In the genomic region with DNA sequence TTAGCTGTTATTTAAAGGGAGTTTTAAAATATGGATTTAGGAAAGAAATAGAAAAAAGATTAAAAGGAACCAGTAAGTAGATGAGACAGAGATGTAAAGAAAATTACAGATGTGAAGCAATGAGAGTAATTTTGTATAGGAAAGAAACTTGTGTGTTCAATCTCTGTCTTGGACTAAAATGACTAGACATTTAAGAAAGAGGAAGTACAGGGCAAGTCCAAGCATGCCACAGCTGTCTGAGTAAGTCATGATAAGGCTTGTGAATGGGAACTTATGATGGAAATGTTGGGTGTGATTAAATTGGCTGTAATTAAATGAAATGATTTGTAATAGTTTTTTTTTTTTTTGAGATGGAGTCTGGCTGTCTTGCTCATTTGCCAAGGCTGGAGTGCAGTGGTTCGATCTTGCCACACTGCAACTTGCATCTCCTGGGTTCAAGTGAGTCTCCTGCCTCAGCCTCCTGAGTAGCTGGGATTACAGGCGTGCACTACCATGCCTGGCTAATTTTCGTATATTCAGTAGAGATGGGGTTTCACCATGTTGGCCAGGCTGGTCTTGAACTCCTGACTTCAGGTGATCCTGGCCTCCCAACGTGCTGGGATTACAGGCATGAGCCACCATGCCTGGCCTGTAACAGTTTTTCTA, we compare ENCODE assay signal across 17 cellular contexts. TPM values are rescaled to one million over a fixed set of nuclear protein-coding genes. Genes with fewer than 3 reads are reported as not detected.
A peak's percentile ranks its signal among the peaks of the same experiment; 100 is the strongest.
DNase-seq lines count a peak whose midpoint lies in the region; ATAC-seq, FAIRE-seq and TF ChIP-seq lines count a peak whose summit lies in the region.
"Had no signal": no experiment of that assay in that cellular context is flagged by ENCODE, and none has a peak within 500 bp of the region (broad histone marks: within the 10 kb centered on the region; RNA-seq: fewer than 3 reads in every experiment).

No MANE protein-coding gene starts in this region.

- dilution Hi-C loops in keratinocyte (cut with MboI; ENCODE audit: extremely low pct_ligation_motif_present, low sequenced_read_pairs), result no loop called here

- RAD21 ChIA-PET in GM12878 (lab: Charles Lee; ENCODE audit: unreplicated experiment), result no interaction called here

- H3K4me1 Mint-ChIP-seq in GM23338, result no peaks in the 10 kb centered on the region

- POLR2A ChIA-PET in GM12878 (lab: Charles Lee), result interaction anchor here (0.7 to 1.3 kb wide), 2 partner anchors 10 to 1758 kb away, joined by 3 to 4 read pairs; no protein-coding TSS in a partner anchor

- TF ChIP-seq RAD21 in GM12878 (IDR thresholded peaks at IDR 0.05; ENCODE audit: insufficient read depth, low read depth, low read length), result no peak

- H3K9me1 ChIP-seq in keratinocyte (ENCODE audit: control insufficient read depth, extremely low read depth, insufficient read depth, low read length), result no peaks in the 10 kb centered on the region

- intact Hi-C loops in GM12878 (cut with micrococcal nuclease; ENCODE audit: unreplicated experiment), result no loop called here
- intact Hi-C loops in psoas muscle (cut with DNase I), result loop anchor here (5.0 kb wide), 2 partner anchors 39 to 84 kb away; no protein-coding TSS in a partner anchor

- peaks cover 8% of the 10 kb centered on the region for H3K9me3 ChIP-seq in GM12878 (replicated peaks; ENCODE audit: control insufficient read depth, insufficient read depth, low read length)
- H3K9me3 ChIP-seq in keratinocyte (ENCODE audit: control insufficient read depth, low read depth, low read length), result no peaks in the 10 kb centered on the region
- H3K9me3 ChIP-seq in psoas muscle, result no peaks in the 10 kb centered on the region
- H3K9me3 ChIP-seq: heart left ventricle, vagina had no signal

- H3K9me2 ChIP-seq in GM23338 (ENCODE audit: insufficient read depth), result no peaks in the 10 kb centered on the region

- H3K27me3 Mint-ChIP-seq in GM23338 (ENCODE audit: insufficient read depth, low read depth, poor library complexity), result peaks cover 3% of the 10 kb centered on the region

- TF ChIP-seq EP300 in GM12878 (IDR thresholded peaks at IDR 0.05; ENCODE audit: borderline replicate concordance in 1 of 2, control insufficient read depth in 1 of 2, low read depth in 2 of 2, low read length in 2 of 2), result no peak

- WGBS in GM12878 (ENCODE audit: insufficient coverage, insufficient replicate concordance, low lambda C conversion rate, missing lambda C conversion rate), result 92% methylated on average over 4 of the region's 4 CpGs
- whole genome bisulfite sequencing in psoas muscle, 3 donors, result 93 to 96% (median 95%) methylated on average over 4 of the region's 4 CpGs

- BruUV-seq in GM12878 (replicated peaks; lab: Mats Ljungman, UMichigan), result no TSS peak

- H3K27me3 ChIP-seq in GM12878 (replicated peaks in 1 of 2; ENCODE audit: control insufficient read depth in 2 of 2, insufficient read depth in 2 of 2, low read length in 1 of 2), result no peaks in the 10 kb centered on the region
- H3K27me3 ChIP-seq in keratinocyte (ENCODE audit: control insufficient read depth, extremely low read depth, insufficient read depth, low read length), result no peaks in the 10 kb centered on the region
- no peaks in the 10 kb centered on the region for H3K27me3 ChIP-seq in GM23338 (ENCODE audit: insufficient read depth)
- no peaks in the 10 kb centered on the region for H3K27me3 ChIP-seq in psoas muscle (ENCODE audit: insufficient read depth in 3 of 3, low read length in 2 of 3)
- H3K27me3 ChIP-seq: heart left ventricle, vagina had no signal

- no peaks in the 10 kb centered on the region for H3K36me3 ChIP-seq in GM12878 (ENCODE audit: control insufficient read depth in 2 of 2, insufficient read depth in 2 of 2, low read length in 1 of 2)
- H3K36me3 ChIP-seq in keratinocyte (ENCODE audit: control insufficient read depth in 2 of 2, extremely low read depth in 1 of 2, insufficient read depth in 2 of 2, low read length in 2 of 2), result no peaks in the 10 kb centered on the region
- peaks cover 8% of the 10 kb centered on the region; the same call in 1 of the 2 replicates for H3K36me3 ChIP-seq in GM23338 (ENCODE audit: insufficient read depth)
- H3K36me3 ChIP-seq in psoas muscle (ENCODE audit: insufficient read depth in 1 of 2, low read depth in 1 of 2), result no peaks in the 10 kb centered on the region
- H3K36me3 ChIP-seq: heart left ventricle, vagina had no signal

- H3K4me3 Mint-ChIP-seq in GM23338, result no peak overlapping the region

- peak overlapping the region; percentile 14; the same call in 1 of the 2 replicates for H3K4me3 ChIP-seq in GM12878
- H3K4me3 ChIP-seq in keratinocyte (ENCODE audit: control insufficient read depth in 2 of 3, extremely low read depth in 1 of 3, insufficient read depth in 2 of 3, low read depth in 1 of 3, low read length in 3 of 3), result peak overlapping the region in 1 of 3 experiments; percentile 27
- H3K4me3 ChIP-seq in GM23338, result no peak overlapping the region
- no peak overlapping the region for H3K4me3 ChIP-seq in psoas muscle
- H3K4me3 ChIP-seq: heart left ventricle, vagina had no signal

- peaks cover 43% of the 10 kb centered on the region for H3K9me3 Mint-ChIP-seq in GM23338

- no peak for TF ChIP-seq CTCF in GM12878 (IDR thresholded peaks at IDR 0.05 in 2 of 3, conservative IDR thresholded peaks at IDR 0.05 in 1 of 3; ENCODE audit: control insufficient read depth in 2 of 3, extremely low read depth in 1 of 3, insufficient read depth in 1 of 3, low read depth in 3 of 3, low read length in 3 of 3)
- no peak for TF ChIP-seq CTCF in keratinocyte (optimal IDR thresholded peaks at IDR 0.05 in 1 of 3, IDR thresholded peaks at IDR 0.05 in 1 of 3, conservative IDR thresholded peaks at IDR 0.05 in 1 of 3; ENCODE audit: extremely low read depth in 1 of 3, insufficient read depth in 2 of 3, low read length in 3 of 3)
- no peak for TF ChIP-seq CTCF in GM23338 (conservative IDR thresholded peaks at IDR 0.05; ENCODE audit: low read depth in 2 of 2)
- TF ChIP-seq CTCF in psoas muscle (IDR thresholded peaks at IDR 0.05), result no peak

- no peaks in the 10 kb centered on the region for H4K20me1 ChIP-seq in GM12878 (ENCODE audit: control insufficient read depth, insufficient read depth)
- no peaks in the 10 kb centered on the region for H4K20me1 ChIP-seq in keratinocyte (ENCODE audit: control insufficient read depth, extremely low read depth, insufficient read depth, low read length)
- H4K20me1 ChIP-seq in GM23338 (replicated peaks; ENCODE audit: insufficient read depth), result no peaks in the 10 kb centered on the region

- in situ Hi-C loops in GM12878 (cut with MboI), result no loop called here

- CTCF ChIA-PET in GM12878 (lab: Yijun Ruan, JAX), result interaction anchor here (0.6 to 7.7 kb wide), 8 partner anchors 10 to 220 kb away, joined by 3 to 132 read pairs (median 4); a partner anchor contains a TSS

- peak overlapping the region; percentile 45; the same call in 1 of the 2 replicates for H3K4me2 ChIP-seq in GM12878 (ENCODE audit: control insufficient read depth, insufficient read depth)
- peak overlapping the region; percentile 46 for H3K4me2 ChIP-seq in keratinocyte (ENCODE audit: control insufficient read depth, extremely low read depth, insufficient read depth, low read depth, low read length)
- no peak overlapping the region for H3K4me2 ChIP-seq in GM23338

- peak; percentile 17 for DNase-seq in activated CD8-positive, alpha-beta memory T cell treated with anti-CD3 and anti-CD28 coated beads for 24 hours
- no peak for DNase-seq in activated CD8-positive, alpha-beta memory T cell treated with anti-CD3 and anti-CD28 coated beads, Interleukin-2, amount 50 U/mL, for 4 hours
- DNase-seq in NAMALWA (ENCODE audit: low spot score) (peak; percentile 72), GM12878 (ENCODE audit: low read depth, low spot score) (peak; percentile 49), keratinocyte (ENCODE audit: low read depth, low spot score) (peak; percentile 60), GM23338 (ENCODE audit: low spot score) (no peak), psoas muscle (no peak)
- DNase-seq: activated T-cell treated with anti-CD3 and anti-CD28 coated beads for 4 hours; aorta; effector CD8-positive, alpha-beta T cell; T1000 had no signal

- no peak overlapping the region for H3K27ac Mint-ChIP-seq in GM23338

- H3K9ac ChIP-seq in GM12878 (ENCODE audit: control insufficient read depth, insufficient read depth, low read length) (no peak overlapping the region), keratinocyte (ENCODE audit: control insufficient read depth, extremely low read depth, insufficient read depth, low read length) (no peak overlapping the region)

- H3K4me1 ChIP-seq in GM12878 (ENCODE audit: control insufficient read depth, insufficient read depth, low read length) (peaks cover 29% of the 10 kb centered on the region), keratinocyte (ENCODE audit: control insufficient read depth, extremely low read depth, insufficient read depth, low read length) (peaks cover 22% of the 10 kb centered on the region), GM23338 (ENCODE audit: insufficient read depth) (no peaks in the 10 kb centered on the region), psoas muscle (no peaks in the 10 kb centered on the region)
- H3K4me1 ChIP-seq: heart left ventricle had no signal

- peak overlapping the region; percentile 71 for H3K27ac ChIP-seq in GM12878 (ENCODE audit: control insufficient read depth, insufficient read depth)
- H3K27ac ChIP-seq in keratinocyte (ENCODE audit: control insufficient read depth, insufficient read depth, low read length), result peak overlapping the region; percentile 71
- H3K27ac ChIP-seq in GM23338 (ENCODE audit: low read depth), result no peak overlapping the region
- no peak overlapping the region for H3K27ac ChIP-seq in psoas muscle
- H3K27ac ChIP-seq: heart left ventricle, vagina had no signal

- SMC1A ChIA-PET in GM12878 (lab: Charles Lee; ENCODE audit: uncharacterized antibody, unreplicated experiment), result interaction anchor here (0.7 to 6.3 kb wide), 5 partner anchors 9 to 140 kb away, joined by 3 to 69 read pairs (median 3); a partner anchor contains a TSS

- H2AFZ ChIP-seq in GM12878 (ENCODE audit: control insufficient read depth, low read depth, low read length) (no peak overlapping the region), keratinocyte (ENCODE audit: control insufficient read depth, low read length) (no peak overlapping the region), GM23338 (no peak overlapping the region)

- TF ChIP-seq POLR2A in GM12878 (IDR thresholded peaks at IDR 0.05; ENCODE audit: low read depth, low read length), result no peak

- H3F3A ChIP-seq in GM23338 (replicated peaks; ENCODE audit: low read depth), result no peaks in the 10 kb centered on the region

- ATAC-seq in GM12878, result peak; percentile 36; the same call in 2 of the 3 replicates
- no peak for ATAC-seq in HG02798 (IDR thresholded peaks at IDR 0.05; ENCODE audit: poor library complexity, unreplicated experiment)
- ATAC-seq in GM23338, result no peak
- no peak for ATAC-seq in psoas muscle
- ATAC-seq: heart left ventricle, Panc1 had no signal

- no peaks in the 10 kb centered on the region for H3K79me2 ChIP-seq in GM12878 (ENCODE audit: control insufficient read depth, insufficient read depth, low read length)
- H3K79me2 ChIP-seq in keratinocyte (ENCODE audit: control insufficient read depth, insufficient read depth, low read length), result no peaks in the 10 kb centered on the region
- no peaks in the 10 kb centered on the region for H3K79me2 ChIP-seq in GM23338 (replicated peaks; ENCODE audit: insufficient read depth)

- FAIRE-seq in GM12878 (lab: Jason Lieb, UNC) (peak; percentile 89), keratinocyte (lab: Jason Lieb, UNC) (peak; percentile 48)

- H3K36me3 Mint-ChIP-seq in GM23338 (ENCODE audit: low read depth), result peaks cover 5% of the 10 kb centered on the region; the same call in 2 of the 3 replicates

RNA-seq across cellular contexts. Expression of a gene that starts 5.9 kb away (rescaled TPM):
- not detected in 2 replicates for total RNA-seq in GM12878 (2013; cell fraction: nucleolus; rRNA removed)
- total RNA-seq in GM12878 (2014; rRNA removed), result 20.2 and 27.8 TPM in 2 replicates
- total RNA-seq in GM12878 (2014; rRNA removed; fragmentation: Illumina TruSeq; extraction: Trizol), result 12.2 and 12.8 TPM in 2 replicates
- 23.5 and 24.3 TPM in 2 replicates for total RNA-seq in GM12878 (2021)
- polyA plus RNA-seq in GM12878 (2011; ENCODE audit: low read depth), result 1.5 TPM
- polyA plus RNA-seq in GM12878 (2011; rRNA removed), result 0.33 and 0.83 TPM in 2 replicates
- polyA plus RNA-seq in GM12878 (2011; cell fraction: cytosol; rRNA removed), result 1.3 and 1.8 TPM in 2 replicates
- polyA plus RNA-seq in GM12878 (2011; cell fraction: nucleus; rRNA removed), result 1.9 and 2.8 TPM in 2 replicates
- 3.7 and 6.2 TPM in 2 replicates for polyA plus RNA-seq in GM12878 (2012)
- polyA plus RNA-seq in GM12878 (2014; fragmentation: Illumina TruSeq; extraction: Trizol), result 6.3 and 17.8 TPM in 2 replicates
- polyA plus RNA-seq in GM12878 (2014; fragmentation: Nextera tagmentation; extraction: Ambion mirVana), result 10 to 100 TPM; 13.1 to 14.4 TPM
- 30.7 and 36.1 TPM in 2 replicates for polyA plus RNA-seq in GM12878 (2014; rRNA removed)
- polyA plus RNA-seq in GM12878 (2016; fragmentation: Nextera tagmentation; extraction: Ambion mirVana), result 10 to 100 TPM; 16.8 to 22.4 TPM
- 0.88 and 1.7 TPM in 2 replicates for polyA minus RNA-seq in GM12878 (2011; rRNA and poly(A)+ RNA removed)
- polyA minus RNA-seq in GM12878 (2011; cell fraction: cytosol; rRNA and poly(A)+ RNA removed), result 1.3 TPM in 1 of 2 replicates, not detected in the other
- polyA minus RNA-seq in GM12878 (2011; cell fraction: nucleus; rRNA and poly(A)+ RNA removed), result 0.48 TPM in 1 of 2 replicates, not detected in the other
- polyA plus RNA-seq in keratinocyte, result not detected in 3 replicates
- not detected for polyA plus RNA-seq in keratinocyte (2011; ENCODE audit: low read depth)
- not detected in 2 replicates for polyA plus RNA-seq in keratinocyte (2011; cell fraction: cytosol; rRNA removed)
- polyA plus RNA-seq in keratinocyte (2011; cell fraction: nucleus; rRNA removed), result not detected in 2 replicates
- 0.08 TPM in 1 of 2 replicates, not detected in the other for polyA plus RNA-seq in keratinocyte (2012; ENCODE audit: low replicate concordance)
- not detected in 3 replicates for polyA minus RNA-seq in keratinocyte
- polyA minus RNA-seq in keratinocyte (2011; cell fraction: cytosol; rRNA and poly(A)+ RNA removed), result not detected
- not detected in 2 replicates for polyA minus RNA-seq in keratinocyte (2011; cell fraction: nucleus; rRNA and poly(A)+ RNA removed)
- total RNA-seq in GM23338 (2014; rRNA removed; shearing (Covaris generic)), result 0.31 and 0.87 TPM in 2 replicates
- not detected in 2 replicates for polyA plus RNA-seq in GM23338 (2016; fragmentation: Nextera tagmentation; extraction: Ambion mirVana)
- total RNA-seq in psoas muscle, result not detected
- polyA plus RNA-seq in psoas muscle, result under 1 TPM in 1 of 3 donors, not detected in 2; 0.04 TPM
- total RNA-seq: A673, aorta, heart left ventricle, vagina had no signal
- polyA plus RNA-seq: heart left ventricle had no signal

RNA-seq across cellular contexts. Expression of a gene that starts 16.8 kb away (rescaled TPM):
- total RNA-seq in GM12878 (2013; cell fraction: nucleolus; rRNA removed), result 0.32 TPM in 1 of 2 replicates, not detected in the other
- total RNA-seq in GM12878 (2014; rRNA removed), result 0.22 and 0.23 TPM in 2 replicates
- 0.18 TPM in 1 of 2 replicates, not detected in the other for total RNA-seq in GM12878 (2014; rRNA removed; fragmentation: Illumina TruSeq; extraction: Trizol)
- 0.16 and 0.26 TPM in 2 replicates for total RNA-seq in GM12878 (2021)
- polyA plus RNA-seq in GM12878 (2011; ENCODE audit: low read depth), result not detected
- not detected in 2 replicates for polyA plus RNA-seq in GM12878 (2011; rRNA removed)
- 0.07 and 0.13 TPM in 2 replicates for polyA plus RNA-seq in GM12878 (2011; cell fraction: cytosol; rRNA removed)
- 0.25 and 0.27 TPM in 2 replicates for polyA plus RNA-seq in GM12878 (2011; cell fraction: nucleus; rRNA removed)
- 0.08 TPM in 1 of 2 replicates, not detected in the other for polyA plus RNA-seq in GM12878 (2012)
- 0.10 and 0.16 TPM in 2 replicates for polyA plus RNA-seq in GM12878 (2014; fragmentation: Illumina TruSeq; extraction: Trizol)
- not detected for polyA plus RNA-seq in GM12878 (2014; fragmentation: Nextera tagmentation; extraction: Ambion mirVana)
- polyA plus RNA-seq in GM12878 (2014; rRNA removed), result 0.15 and 0.44 TPM in 2 replicates
- under 1 TPM in 1 of 2 experiments, not detected in 1; 0.17 TPM for polyA plus RNA-seq in GM12878 (2016; fragmentation: Nextera tagmentation; extraction: Ambion mirVana)
- polyA minus RNA-seq in GM12878 (2011; rRNA and poly(A)+ RNA removed), result not detected in 2 replicates
- polyA minus RNA-seq in GM12878 (2011; cell fraction: cytosol; rRNA and poly(A)+ RNA removed), result not detected in 2 replicates
- not detected in 2 replicates for polyA minus RNA-seq in GM12878 (2011; cell fraction: nucleus; rRNA and poly(A)+ RNA removed)
- polyA plus RNA-seq in keratinocyte, result not detected in 3 replicates
- polyA plus RNA-seq in keratinocyte (2011; ENCODE audit: low read depth), result not detected
- polyA plus RNA-seq in keratinocyte (2011; cell fraction: cytosol; rRNA removed), result not detected in 2 replicates
- polyA plus RNA-seq in keratinocyte (2011; cell fraction: nucleus; rRNA removed), result not detected in 2 replicates
- not detected in 2 replicates for polyA plus RNA-seq in keratinocyte (2012; ENCODE audit: low replicate concordance)
- not detected in 3 replicates for polyA minus RNA-seq in keratinocyte
- not detected for polyA minus RNA-seq in keratinocyte (2011; cell fraction: cytosol; rRNA and poly(A)+ RNA removed)
- polyA minus RNA-seq in keratinocyte (2011; cell fraction: nucleus; rRNA and poly(A)+ RNA removed), result not detected in 2 replicates
- total RNA-seq in GM23338 (2014; rRNA removed; shearing (Covaris generic)), result 0.10 TPM in 1 of 2 replicates, not detected in the other
- polyA plus RNA-seq in GM23338 (2016; fragmentation: Nextera tagmentation; extraction: Ambion mirVana), result not detected in 2 replicates
- total RNA-seq in psoas muscle, result not detected
- under 1 TPM in 1 of 3 donors, not detected in 2; 0.01 TPM for polyA plus RNA-seq in psoas muscle
- total RNA-seq: A673, aorta, lower leg skin, vagina had no signal

RNA-seq across cellular contexts. Expression of a gene that starts 18.0 kb away (rescaled TPM):
- not detected in 2 replicates for total RNA-seq in GM12878 (2013; cell fraction: nucleolus; rRNA removed)
- total RNA-seq in GM12878 (2014; rRNA removed) (0.16 and 0.17 TPM in 2 replicates), GM12878 (2014; rRNA removed; fragmentation: Illumina TruSeq; extraction: Trizol) (not detected in 2 replicates), GM12878 (2021) (not detected in 2 replicates), psoas muscle (not detected)
- polyA plus RNA-seq in GM12878 (2011; ENCODE audit: low read depth), result not detected
- polyA plus RNA-seq in GM12878 (2011; rRNA removed) (not detected in 2 replicates), GM12878 (2014; fragmentation: Illumina TruSeq; extraction: Trizol) (0.09 TPM in 1 of 2 replicates, not detected in the other), GM12878 (2014; fragmentation: Nextera tagmentation; extraction: Ambion mirVana) (not detected), GM12878 (2014; rRNA removed) (not detected in 2 replicates), GM12878 (2016; fragmentation: Nextera tagmentation; extraction: Ambion mirVana) (not detected), keratinocyte (0.25 to 1.1 TPM (median 0.67 TPM) in 3 replicates), GM23338 (2016; fragmentation: Nextera tagmentation; extraction: Ambion mirVana) (not detected in 2 replicates), psoas muscle (not detected)
- not detected in 2 replicates for polyA plus RNA-seq in GM12878 (2011; cell fraction: cytosol; rRNA removed)
- not detected in 2 replicates for polyA plus RNA-seq in GM12878 (2011; cell fraction: nucleus; rRNA removed)
- not detected in 2 replicates for polyA plus RNA-seq in GM12878 (2012)
- not detected in 2 replicates for polyA minus RNA-seq in GM12878 (2011; rRNA and poly(A)+ RNA removed)
- polyA minus RNA-seq in GM12878 (2011; cell fraction: cytosol; rRNA and poly(A)+ RNA removed), result not detected in 2 replicates
- polyA minus RNA-seq in GM12878 (2011; cell fraction: nucleus; rRNA and poly(A)+ RNA removed), result not detected in 2 replicates
- polyA plus RNA-seq in keratinocyte (2011; ENCODE audit: low read depth), result 12.5 TPM
- 0.84 and 0.99 TPM in 2 replicates for polyA plus RNA-seq in keratinocyte (2011; cell fraction: cytosol; rRNA removed)
- polyA plus RNA-seq in keratinocyte (2011; cell fraction: nucleus; rRNA removed), result 0.65 and 0.83 TPM in 2 replicates
- 0.55 and 35.8 TPM in 2 replicates for polyA plus RNA-seq in keratinocyte (2012; ENCODE audit: low replicate concordance)
- polyA minus RNA-seq in keratinocyte, result 1.0 to 1.5 TPM (median 1.3 TPM) in 3 replicates
- 0.96 TPM for polyA minus RNA-seq in keratinocyte (2011; cell fraction: cytosol; rRNA and poly(A)+ RNA removed)
- 1.3 and 2.4 TPM in 2 replicates for polyA minus RNA-seq in keratinocyte (2011; cell fraction: nucleus; rRNA and poly(A)+ RNA removed)
- total RNA-seq in GM23338 (2014; rRNA removed; shearing (Covaris generic)), result not detected in 2 replicates
- total RNA-seq: A673, aorta, heart left ventricle had no signal
- polyA plus RNA-seq: heart left ventricle had no signal

RNA-seq across cellular contexts. Expression of a gene that starts 26.7 kb away (rescaled TPM):
- 10.2 and 10.6 TPM in 2 replicates for total RNA-seq in GM12878 (2013; cell fraction: nucleolus; rRNA removed)
- total RNA-seq in GM12878 (2014; rRNA removed), result 15.9 and 18.2 TPM in 2 replicates
- 3.3 and 4.8 TPM in 2 replicates for total RNA-seq in GM12878 (2014; rRNA removed; fragmentation: Illumina TruSeq; extraction: Trizol)
- 16.5 and 16.9 TPM in 2 replicates for total RNA-seq in GM12878 (2021)
- 2.4 TPM for polyA plus RNA-seq in GM12878 (2011; ENCODE audit: low read depth)
- polyA plus RNA-seq in GM12878 (2011; rRNA removed), result 1.6 and 3.7 TPM in 2 replicates
- 12.1 and 15.1 TPM in 2 replicates for polyA plus RNA-seq in GM12878 (2011; cell fraction: cytosol; rRNA removed)
- polyA plus RNA-seq in GM12878 (2011; cell fraction: nucleus; rRNA removed), result 27.4 and 32.4 TPM in 2 replicates
- polyA plus RNA-seq in GM12878 (2012), result 12.1 and 17.5 TPM in 2 replicates
- 0.30 and 2.9 TPM in 2 replicates for polyA plus RNA-seq in GM12878 (2014; fragmentation: Illumina TruSeq; extraction: Trizol)
- polyA plus RNA-seq in GM12878 (2014; fragmentation: Nextera tagmentation; extraction: Ambion mirVana), result 1 to 10 TPM in 1 of 2 experiments, under 1 TPM in 1; 0.32 to 1.1 TPM
- polyA plus RNA-seq in GM12878 (2014; rRNA removed), result 14.9 and 18.8 TPM in 2 replicates
- 10 to 100 TPM; 16.9 to 17.7 TPM for polyA plus RNA-seq in GM12878 (2016; fragmentation: Nextera tagmentation; extraction: Ambion mirVana)
- 2.5 and 5.0 TPM in 2 replicates for polyA minus RNA-seq in GM12878 (2011; rRNA and poly(A)+ RNA removed)
- polyA minus RNA-seq in GM12878 (2011; cell fraction: cytosol; rRNA and poly(A)+ RNA removed), result 6.7 and 6.8 TPM in 2 replicates
- 13.8 and 19.5 TPM in 2 replicates for polyA minus RNA-seq in GM12878 (2011; cell fraction: nucleus; rRNA and poly(A)+ RNA removed)
- 1.1 to 1.6 TPM (median 1.5 TPM) in 3 replicates for polyA plus RNA-seq in keratinocyte
- polyA plus RNA-seq in keratinocyte (2011; ENCODE audit: low read depth), result not detected
- polyA plus RNA-seq in keratinocyte (2011; cell fraction: cytosol; rRNA removed), result 0.68 and 2.5 TPM in 2 replicates
- polyA plus RNA-seq in keratinocyte (2011; cell fraction: nucleus; rRNA removed), result 1.9 and 2.7 TPM in 2 replicates
- polyA plus RNA-seq in keratinocyte (2012; ENCODE audit: low replicate concordance), result 6.7 and 15.8 TPM in 2 replicates
- polyA minus RNA-seq in keratinocyte, result 0.72 to 1.8 TPM in 2 of 3 replicates, not detected in the other
- not detected for polyA minus RNA-seq in keratinocyte (2011; cell fraction: cytosol; rRNA and poly(A)+ RNA removed)
- polyA minus RNA-seq in keratinocyte (2011; cell fraction: nucleus; rRNA and poly(A)+ RNA removed), result 1.2 TPM in 1 of 2 replicates, not detected in the other
- total RNA-seq in GM23338 (2014; rRNA removed; shearing (Covaris generic)), result 5.0 and 6.6 TPM in 2 replicates
- polyA plus RNA-seq in GM23338 (2016; fragmentation: Nextera tagmentation; extraction: Ambion mirVana), result 15.1 and 16.4 TPM in 2 replicates
- total RNA-seq in psoas muscle, result 10 to 100 TPM; 19.0 to 37.0 (median 31.8) TPM
- polyA plus RNA-seq in psoas muscle, result 10 to 100 TPM; 28.5 to 52.2 (median 48.9) TPM

RNA-seq across cellular contexts. Expression of a gene that starts 49.7 kb away (rescaled TPM):
- 213 and 251 TPM in 2 replicates for total RNA-seq in GM12878 (2013; cell fraction: nucleolus; rRNA removed)
- total RNA-seq in GM12878 (2014; rRNA removed), result 301 and 330 TPM in 2 replicates
- total RNA-seq in GM12878 (2014; rRNA removed; fragmentation: Illumina TruSeq; extraction: Trizol), result 162 and 166 TPM in 2 replicates
- total RNA-seq in GM12878 (2021), result 310 and 312 TPM in 2 replicates
- 75.2 TPM for polyA plus RNA-seq in GM12878 (2011; ENCODE audit: low read depth)
- 97.9 and 184 TPM in 2 replicates for polyA plus RNA-seq in GM12878 (2011; rRNA removed)
- polyA plus RNA-seq in GM12878 (2011; cell fraction: cytosol; rRNA removed), result 278 and 410 TPM in 2 replicates
- 516 and 698 TPM in 2 replicates for polyA plus RNA-seq in GM12878 (2011; cell fraction: nucleus; rRNA removed)
- polyA plus RNA-seq in GM12878 (2012), result 210 and 225 TPM in 2 replicates
- polyA plus RNA-seq in GM12878 (2014; fragmentation: Illumina TruSeq; extraction: Trizol), result 37.6 and 129 TPM in 2 replicates
- 10 to 100 TPM in 1 of 2 experiments, 1 to 10 TPM in 1; 8.2 to 51.7 TPM for polyA plus RNA-seq in GM12878 (2014; fragmentation: Nextera tagmentation; extraction: Ambion mirVana)
- polyA plus RNA-seq in GM12878 (2014; rRNA removed), result 277 and 312 TPM in 2 replicates
- polyA plus RNA-seq in GM12878 (2016; fragmentation: Nextera tagmentation; extraction: Ambion mirVana), result 100 to 1,000 TPM; 348 to 380 TPM
- polyA minus RNA-seq in GM12878 (2011; rRNA and poly(A)+ RNA removed), result 107 and 172 TPM in 2 replicates
- 90.7 and 96.4 TPM in 2 replicates for polyA minus RNA-seq in GM12878 (2011; cell fraction: cytosol; rRNA and poly(A)+ RNA removed)
- polyA minus RNA-seq in GM12878 (2011; cell fraction: nucleus; rRNA and poly(A)+ RNA removed), result 83.2 and 139 TPM in 2 replicates
- 92.9 to 118 TPM (median 102 TPM) in 3 replicates for polyA plus RNA-seq in keratinocyte
- 74.0 TPM for polyA plus RNA-seq in keratinocyte (2011; ENCODE audit: low read depth)
- 38.6 and 103 TPM in 2 replicates for polyA plus RNA-seq in keratinocyte (2011; cell fraction: cytosol; rRNA removed)
- 208 and 255 TPM in 2 replicates for polyA plus RNA-seq in keratinocyte (2011; cell fraction: nucleus; rRNA removed)
- 112 and 133 TPM in 2 replicates for polyA plus RNA-seq in keratinocyte (2012; ENCODE audit: low replicate concordance)
- polyA minus RNA-seq in keratinocyte, result 69.1 to 102 TPM (median 70.3 TPM) in 3 replicates
- 168 TPM for polyA minus RNA-seq in keratinocyte (2011; cell fraction: cytosol; rRNA and poly(A)+ RNA removed)
- 54.4 and 58.9 TPM in 2 replicates for polyA minus RNA-seq in keratinocyte (2011; cell fraction: nucleus; rRNA and poly(A)+ RNA removed)
- total RNA-seq in GM23338 (2014; rRNA removed; shearing (Covaris generic)), result 202 and 241 TPM in 2 replicates
- 98.6 and 104 TPM in 2 replicates for polyA plus RNA-seq in GM23338 (2016; fragmentation: Nextera tagmentation; extraction: Ambion mirVana)
- 100 to 1,000 TPM; 250 to 413 (median 364) TPM for total RNA-seq in psoas muscle
- polyA plus RNA-seq in psoas muscle, result 100 to 1,000 TPM; 248 to 340 (median 287) TPM

Comparison
In these comparisons a context has a peak if more than half of its experiments do, and no peak if none do; other contexts are left out.
1. DNase-seq: peak in activated CD8-positive, alpha-beta memory T cell treated with anti-CD3 and anti-CD28 coated beads for 24 hours (single experiment), NAMALWA (single experiment), GM12878 (single experiment) and keratinocyte (single experiment); none in activated CD8-positive, alpha-beta memory T cell treated with anti-CD3 and anti-CD28 coated beads, Interleukin-2, amount 50 U/mL, for 4 hours (single experiment), GM23338 (single experiment) and psoas muscle (0 of 2).
2. H3K27ac ChIP-seq: peak in GM12878 (single experiment) and keratinocyte (single experiment); none in GM23338 (single experiment) and psoas muscle (single experiment).